Comparison of ENCODE assay signal across 1 cellular context in the genomic region with DNA sequence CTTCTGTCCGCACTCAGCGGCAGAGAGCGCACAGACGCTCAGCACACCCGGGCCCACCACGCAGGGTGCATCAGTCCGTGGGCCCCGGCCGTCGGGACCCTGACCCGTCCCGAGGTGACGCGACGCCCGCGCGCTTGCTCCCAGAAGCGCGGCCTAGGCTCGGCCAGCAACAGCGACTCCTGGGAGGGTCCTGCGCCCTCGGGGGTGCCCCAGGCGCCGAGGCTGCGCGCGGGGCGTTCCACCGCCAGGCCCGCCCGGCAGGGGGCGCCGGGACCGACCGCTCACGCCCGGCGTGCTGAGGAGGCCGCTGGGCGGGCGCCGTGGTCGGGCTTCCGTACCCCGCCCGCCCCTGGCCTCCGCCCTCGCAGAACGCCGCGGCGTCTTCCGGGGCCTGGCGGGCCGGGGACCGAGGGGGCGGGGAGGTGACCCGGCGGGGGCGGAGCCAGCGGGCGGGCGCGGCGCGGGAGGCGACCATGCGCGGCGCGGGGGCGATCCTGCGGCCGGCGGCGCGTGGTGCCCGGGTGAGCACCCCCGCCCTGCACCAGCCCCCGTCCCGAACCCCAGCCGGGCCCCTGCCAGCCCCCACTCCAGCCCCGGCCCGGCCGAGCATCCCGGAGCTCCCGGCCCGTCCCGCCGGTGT.
TF ChIP-seq lines count a peak whose summit lies in the region.

A gene with protein sequence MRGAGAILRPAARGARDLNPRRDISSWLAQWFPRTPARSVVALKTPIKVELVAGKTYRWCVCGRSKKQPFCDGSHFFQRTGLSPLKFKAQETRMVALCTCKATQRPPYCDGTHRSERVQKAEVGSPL (plus strand): TSS at position 456 of the 640 bp plus-strand sequence. CDS start 18 bp downstream, at position 474.

TF ChIP-seq in K562, 482 proteins besides CTCF, POLR2A, EP300 and RAD21 (continued from another document):
- TF ChIP-seq, protein P1, sequence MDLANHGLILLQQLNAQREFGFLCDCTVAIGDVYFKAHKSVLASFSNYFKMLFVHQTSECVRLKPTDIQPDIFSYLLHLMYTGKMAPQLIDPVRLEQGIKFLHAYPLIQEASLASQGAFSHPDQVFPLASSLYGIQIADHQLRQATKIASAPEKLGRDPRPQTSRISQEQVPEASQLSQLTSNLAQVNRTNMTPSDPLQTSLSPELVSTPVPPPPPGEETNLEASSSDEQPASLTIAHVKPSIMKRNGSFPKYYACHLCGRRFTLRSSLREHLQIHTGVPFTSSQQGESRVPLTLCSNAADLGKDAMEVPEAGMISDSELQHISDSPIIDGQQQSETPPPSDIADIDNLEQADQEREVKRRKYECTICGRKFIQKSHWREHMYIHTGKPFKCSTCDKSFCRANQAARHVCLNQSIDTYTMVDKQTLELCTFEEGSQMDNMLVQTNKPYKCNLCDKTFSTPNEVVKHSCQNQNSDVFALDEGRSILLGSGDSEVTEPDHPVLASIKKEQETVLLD (IDR thresholded peaks at IDR 0.05): no peak
- no peak for TF ChIP-seq NFATC3 (IDR thresholded peaks at IDR 0.05)
- TF ChIP-seq, protein P2, sequence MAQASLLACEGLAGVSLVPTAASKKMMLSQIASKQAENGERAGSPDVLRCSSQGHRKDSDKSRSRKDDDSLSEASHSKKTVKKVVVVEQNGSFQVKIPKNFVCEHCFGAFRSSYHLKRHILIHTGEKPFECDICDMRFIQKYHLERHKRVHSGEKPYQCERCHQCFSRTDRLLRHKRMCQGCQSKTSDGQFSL (CRISPR knock-in tag; IDR thresholded peaks at IDR 0.05): 0 out of 2 replicates have a peak, but pooled peaks have one; percentile 20
- TF ChIP-seq, protein P2 (tag; IDR thresholded peaks at IDR 0.05): no peak
- TF ChIP-seq, protein P3, sequence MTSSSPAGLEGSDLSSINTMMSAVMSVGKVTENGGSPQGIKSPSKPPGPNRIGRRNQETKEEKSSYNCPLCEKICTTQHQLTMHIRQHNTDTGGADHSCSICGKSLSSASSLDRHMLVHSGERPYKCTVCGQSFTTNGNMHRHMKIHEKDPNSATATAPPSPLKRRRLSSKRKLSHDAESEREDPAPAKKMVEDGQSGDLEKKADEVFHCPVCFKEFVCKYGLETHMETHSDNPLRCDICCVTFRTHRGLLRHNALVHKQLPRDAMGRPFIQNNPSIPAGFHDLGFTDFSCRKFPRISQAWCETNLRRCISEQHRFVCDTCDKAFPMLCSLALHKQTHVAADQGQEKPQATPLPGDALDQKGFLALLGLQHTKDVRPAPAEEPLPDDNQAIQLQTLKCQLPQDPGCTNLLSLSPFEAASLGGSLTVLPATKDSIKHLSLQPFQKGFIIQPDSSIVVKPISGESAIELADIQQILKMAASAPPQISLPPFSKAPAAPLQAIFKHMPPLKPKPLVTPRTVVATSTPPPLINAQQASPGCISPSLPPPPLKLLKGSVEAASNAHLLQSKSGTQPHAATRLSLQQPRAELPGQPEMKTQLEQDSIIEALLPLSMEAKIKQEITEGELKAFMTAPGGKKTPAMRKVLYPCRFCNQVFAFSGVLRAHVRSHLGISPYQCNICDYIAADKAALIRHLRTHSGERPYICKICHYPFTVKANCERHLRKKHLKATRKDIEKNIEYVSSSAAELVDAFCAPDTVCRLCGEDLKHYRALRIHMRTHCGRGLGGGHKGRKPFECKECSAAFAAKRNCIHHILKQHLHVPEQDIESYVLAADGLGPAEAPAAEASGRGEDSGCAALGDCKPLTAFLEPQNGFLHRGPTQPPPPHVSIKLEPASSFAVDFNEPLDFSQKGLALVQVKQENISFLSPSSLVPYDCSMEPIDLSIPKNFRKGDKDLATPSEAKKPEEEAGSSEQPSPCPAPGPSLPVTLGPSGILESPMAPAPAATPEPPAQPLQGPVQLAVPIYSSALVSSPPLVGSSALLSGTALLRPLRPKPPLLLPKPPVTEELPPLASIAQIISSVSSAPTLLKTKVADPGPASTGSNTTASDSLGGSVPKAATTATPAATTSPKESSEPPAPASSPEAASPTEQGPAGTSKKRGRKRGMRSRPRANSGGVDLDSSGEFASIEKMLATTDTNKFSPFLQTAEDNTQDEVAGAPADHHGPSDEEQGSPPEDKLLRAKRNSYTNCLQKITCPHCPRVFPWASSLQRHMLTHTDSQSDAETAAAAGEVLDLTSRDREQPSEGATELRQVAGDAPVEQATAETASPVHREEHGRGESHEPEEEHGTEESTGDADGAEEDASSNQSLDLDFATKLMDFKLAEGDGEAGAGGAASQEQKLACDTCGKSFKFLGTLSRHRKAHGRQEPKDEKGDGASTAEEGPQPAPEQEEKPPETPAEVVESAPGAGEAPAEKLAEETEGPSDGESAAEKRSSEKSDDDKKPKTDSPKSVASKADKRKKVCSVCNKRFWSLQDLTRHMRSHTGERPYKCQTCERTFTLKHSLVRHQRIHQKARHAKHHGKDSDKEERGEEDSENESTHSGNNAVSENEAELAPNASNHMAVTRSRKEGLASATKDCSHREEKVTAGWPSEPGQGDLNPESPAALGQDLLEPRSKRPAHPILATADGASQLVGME (CRISPR knock-in tag; IDR thresholded peaks at IDR 0.05): no peak
